ENCODE assay signal across 1 cellular context in the genomic region with DNA sequence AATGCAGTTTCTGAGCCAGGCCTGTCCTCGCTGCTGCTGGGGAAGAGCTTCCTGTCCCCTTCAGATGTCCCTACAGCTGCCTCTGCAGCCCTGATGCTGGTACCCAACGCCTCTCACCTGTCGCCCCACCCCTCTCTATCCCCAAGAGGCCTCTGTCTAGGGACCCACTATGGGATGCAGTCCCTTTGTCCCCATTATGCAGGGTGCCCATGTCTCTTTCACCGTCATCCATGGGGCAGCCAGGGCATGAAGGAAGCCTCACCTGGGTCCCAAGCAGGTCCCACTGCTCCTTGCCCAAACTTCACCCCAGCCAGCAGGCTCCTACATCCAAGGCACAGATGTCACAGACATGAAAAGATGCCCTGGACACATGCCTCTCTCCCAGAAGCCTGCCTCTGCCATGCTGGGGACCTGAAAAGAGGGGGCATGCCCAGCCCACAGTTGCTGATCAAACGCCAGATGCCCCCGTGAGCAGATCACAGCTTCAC.
TF ChIP-seq lines count a peak whose summit lies in the region.

No MANE protein-coding gene starts in this region.

TF ChIP-seq in IMR-90, 13 proteins besides CTCF, POLR2A, EP300 and RAD21:
- TF ChIP-seq RFX5 (IDR thresholded peaks at IDR 0.05; ENCODE audit: low read depth, low read length) (no peak), MAZ (IDR thresholded peaks at IDR 0.05; ENCODE audit: borderline replicate concordance, low read depth, low read length) (no peak), RCOR1 (IDR thresholded peaks at IDR 0.05; ENCODE audit: insufficient replicate concordance, low read length) (no peak), SMC3 (IDR thresholded peaks at IDR 0.05; ENCODE audit: low read depth, low read length) (no peak), CHD1 (IDR thresholded peaks at IDR 0.05; ENCODE audit: low read depth, low read length) (no peak), BHLHE40 (IDR thresholded peaks at IDR 0.05; ENCODE audit: low read depth, low read length) (no peak), FOS (IDR thresholded peaks at IDR 0.05; ENCODE audit: low read depth, low read length) (no peak), MAFK (IDR thresholded peaks at IDR 0.05; ENCODE audit: low read depth, low read length) (no peak)
- TF ChIP-seq, protein P1, sequence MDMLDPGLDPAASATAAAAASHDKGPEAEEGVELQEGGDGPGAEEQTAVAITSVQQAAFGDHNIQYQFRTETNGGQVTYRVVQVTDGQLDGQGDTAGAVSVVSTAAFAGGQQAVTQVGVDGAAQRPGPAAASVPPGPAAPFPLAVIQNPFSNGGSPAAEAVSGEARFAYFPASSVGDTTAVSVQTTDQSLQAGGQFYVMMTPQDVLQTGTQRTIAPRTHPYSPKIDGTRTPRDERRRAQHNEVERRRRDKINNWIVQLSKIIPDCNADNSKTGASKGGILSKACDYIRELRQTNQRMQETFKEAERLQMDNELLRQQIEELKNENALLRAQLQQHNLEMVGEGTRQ (IDR thresholded peaks at IDR 0.05; ENCODE audit: low read depth, low read length), result no peak
TF ChIP-seq in IMR-90: peak in this region for 0.
